Comparison of ENCODE assay signal across 14 cellular contexts in the genomic region with DNA sequence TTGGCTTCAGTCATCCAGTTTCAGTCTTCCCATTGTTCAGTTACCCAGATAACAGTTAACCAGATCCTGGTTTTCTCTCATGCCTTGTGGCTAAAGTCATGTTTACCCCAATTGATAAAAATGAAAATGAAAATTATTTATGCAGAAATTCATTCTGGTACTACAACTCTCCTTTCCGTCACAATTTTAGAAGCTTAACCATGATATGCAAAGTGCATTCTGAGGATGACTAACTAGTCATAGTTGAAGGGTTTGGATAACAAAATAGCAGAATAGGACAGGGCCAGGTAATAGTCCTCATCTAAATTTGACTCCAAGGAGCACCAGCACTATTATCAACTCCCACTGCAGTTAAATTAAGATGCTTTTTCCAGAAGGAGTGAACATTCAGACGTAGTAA.
DNase-seq lines count a peak whose midpoint lies in the region; ATAC-seq and TF ChIP-seq lines count a peak whose summit lies in the region.
"Had no signal": no experiment of that assay in that cellular context is flagged by ENCODE, and none has a peak within 500 bp of the region (broad histone marks: within the 10 kb centered on the region; RNA-seq: fewer than 3 reads in every experiment).

No MANE protein-coding gene starts in this region.

- H3K79me1 ChIP-seq in trophoblast cell (ENCODE audit: low read length), result no peaks in the 10 kb centered on the region

- H2AFZ ChIP-seq in trophoblast cell (ENCODE audit: insufficient read depth, low read length, poor library complexity) (no peak overlapping the region), PC-3 (ENCODE audit: low read length) (no peak overlapping the region)

- DNase-seq in trophoblast cell (no peak), NCI-H524 (lab: John Stamatoyannopoulos, UW) (no peak), left ventricle myocardium inferior (no peak), PC-3 (no peak)
- DNase-seq: activated CD4-positive, alpha-beta T cell treated with anti-CD3 and anti-CD28 coated beads for 1 hour; CD4-positive, alpha-beta T cell; effector CD4-positive, alpha-beta T cell; H9; nephron progenitor cell had no signal

- H3K79me2 ChIP-seq in trophoblast cell (ENCODE audit: control insufficient read depth, insufficient read depth, low read length, poor library complexity), result no peaks in the 10 kb centered on the region
- H3K79me2 ChIP-seq in PC-3 (ENCODE audit: low read length), result no peaks in the 10 kb centered on the region

- H2BK120ac ChIP-seq in trophoblast cell (ENCODE audit: insufficient read depth, low read length, poor library complexity), result no peak overlapping the region

- H3K14ac ChIP-seq in trophoblast cell (ENCODE audit: low read length), result no peak overlapping the region

- POLR2A ChIA-PET in PC-3 (lab: Charles Lee; ENCODE audit: unreplicated experiment), result no interaction called here

- no peak overlapping the region for H4K8ac ChIP-seq in trophoblast cell (ENCODE audit: low read depth, low read length)

- no peak overlapping the region for H3K4ac ChIP-seq in trophoblast cell (ENCODE audit: low read depth, low read length)

- H2AK5ac ChIP-seq in trophoblast cell (ENCODE audit: low read length), result no peak overlapping the region

- intact Hi-C loops in left ventricle myocardium inferior (cut with micrococcal nuclease) (no loop called here), PC-3 (cut with micrococcal nuclease) (no loop called here)

- no peak overlapping the region for H2BK12ac ChIP-seq in trophoblast cell (ENCODE audit: low read length)

- H3K36me3 ChIP-seq in trophoblast cell (ENCODE audit: control insufficient read depth in 1 of 2, insufficient read depth in 2 of 2, low read length in 2 of 2) (no peaks in the 10 kb centered on the region), left ventricle myocardium inferior (no peaks in the 10 kb centered on the region), PC-3 (ENCODE audit: low read depth, low read length) (no peaks in the 10 kb centered on the region)
- H3K36me3 ChIP-seq: suprapubic skin had no signal

- CTCF ChIA-PET in PC-3 (lab: Charles Lee), result no interaction called here

- BruUV-seq in PC-3 (replicated peaks; lab: Mats Ljungman, UMichigan), result no TSS peak

- TF ChIP-seq CTCF in left ventricle myocardium inferior (IDR thresholded peaks at IDR 0.05; ENCODE audit: borderline replicate concordance) (no peak), PC-3 (conservative IDR thresholded peaks at IDR 0.05; ENCODE audit: low read depth, low read length) (no peak)

- H3K9me3 ChIP-seq in trophoblast cell (ENCODE audit: insufficient read depth, low read depth, low read length) (no peaks in the 10 kb centered on the region), left ventricle myocardium inferior (replicated peaks) (no peaks in the 10 kb centered on the region), PC-3 (ENCODE audit: low read length) (no peaks in the 10 kb centered on the region)
- H3K9me3 ChIP-seq: suprapubic skin had no signal

- WGBS in trophoblast cell (ENCODE audit: extremely low coverage, insufficient coverage, insufficient read length), result no CpG with 5 or more reads among the region's 2 CpGs

- H3F3A ChIP-seq in PC-3 (ENCODE audit: low read length, unreplicated experiment), result no peaks in the 10 kb centered on the region

- H3K18ac ChIP-seq in trophoblast cell (ENCODE audit: low read length), result no peak overlapping the region

- H3K23ac ChIP-seq in trophoblast cell (ENCODE audit: low read length), result no peak overlapping the region

- H3K4me3 ChIP-seq in trophoblast cell (ENCODE audit: low read depth, low read length) (no peak overlapping the region), left ventricle myocardium inferior (no peak overlapping the region), PC-3 (ENCODE audit: low read length) (no peak overlapping the region)
- H3K4me3 ChIP-seq: suprapubic skin had no signal

- no peak overlapping the region for H2BK5ac ChIP-seq in trophoblast cell (ENCODE audit: low read depth, low read length, poor library complexity)

- H4K20me1 ChIP-seq in PC-3 (ENCODE audit: low read length), result no peaks in the 10 kb centered on the region

- no peak overlapping the region for H3K4me2 ChIP-seq in trophoblast cell (ENCODE audit: low read length)
- H3K4me2 ChIP-seq in PC-3 (ENCODE audit: low read length), result no peak overlapping the region

- peaks cover 0 to 7% of the 10 kb centered on the region in 2 experiments for H3K4me1 ChIP-seq in trophoblast cell (ENCODE audit: control insufficient read depth in 1 of 2, insufficient read depth in 2 of 2, low read length in 2 of 2)
- no peaks in the 10 kb centered on the region for H3K4me1 ChIP-seq in left ventricle myocardium inferior
- H3K4me1 ChIP-seq in PC-3 (ENCODE audit: insufficient read depth, low read length), result peaks cover 12% of the 10 kb centered on the region; the same call in 1 of the 2 replicates

- H3K27ac ChIP-seq in trophoblast cell (ENCODE audit: low read depth, low read length), result peak overlapping the region; percentile 43
- no peak overlapping the region for H3K27ac ChIP-seq in left ventricle myocardium inferior (replicated peaks)
- H3K27ac ChIP-seq in PC-3 (ENCODE audit: low read length), result no peak overlapping the region
- H3K27ac ChIP-seq: suprapubic skin had no signal

- no peaks in the 10 kb centered on the region for H3K9me2 ChIP-seq in PC-3 (replicated peaks; ENCODE audit: low read length)

- H3K9ac ChIP-seq in trophoblast cell (ENCODE audit: low read length), result no peak overlapping the region
- no peak overlapping the region for H3K9ac ChIP-seq in PC-3 (ENCODE audit: low read length)

- H4K91ac ChIP-seq in trophoblast cell (ENCODE audit: low read depth, low read length), result no peak overlapping the region

- ATAC-seq in GM19035 (IDR thresholded peaks at IDR 0.05; ENCODE audit: unreplicated experiment) (peak; percentile 100), GM21723 (IDR thresholded peaks at IDR 0.05; ENCODE audit: unreplicated experiment) (peak; percentile 97), HG03103 (IDR thresholded peaks at IDR 0.05; ENCODE audit: low read depth, unreplicated experiment) (peak; percentile 92), esophagus mucosa (no peak), PC-3 (no peak)

- H3K27me3 ChIP-seq in trophoblast cell (ENCODE audit: insufficient read depth, low read length) (no peaks in the 10 kb centered on the region), left ventricle myocardium inferior (ENCODE audit: low read depth) (no peaks in the 10 kb centered on the region), PC-3 (ENCODE audit: low read length) (no peaks in the 10 kb centered on the region)
- H3K27me3 ChIP-seq: suprapubic skin had no signal

- no peak overlapping the region for H4K12ac ChIP-seq in trophoblast cell (ENCODE audit: low read depth, low read length)

Comparison
In these comparisons a context has a peak if more than half of its experiments do, and no peak if none do; other contexts are left out.
1. ATAC-seq: peak in GM19035 (single experiment), GM21723 (single experiment) and HG03103 (single experiment); none in esophagus mucosa (single experiment) and PC-3 (single experiment).